Comparison of ENCODE assay signal across 20 cellular contexts in the genomic region with DNA sequence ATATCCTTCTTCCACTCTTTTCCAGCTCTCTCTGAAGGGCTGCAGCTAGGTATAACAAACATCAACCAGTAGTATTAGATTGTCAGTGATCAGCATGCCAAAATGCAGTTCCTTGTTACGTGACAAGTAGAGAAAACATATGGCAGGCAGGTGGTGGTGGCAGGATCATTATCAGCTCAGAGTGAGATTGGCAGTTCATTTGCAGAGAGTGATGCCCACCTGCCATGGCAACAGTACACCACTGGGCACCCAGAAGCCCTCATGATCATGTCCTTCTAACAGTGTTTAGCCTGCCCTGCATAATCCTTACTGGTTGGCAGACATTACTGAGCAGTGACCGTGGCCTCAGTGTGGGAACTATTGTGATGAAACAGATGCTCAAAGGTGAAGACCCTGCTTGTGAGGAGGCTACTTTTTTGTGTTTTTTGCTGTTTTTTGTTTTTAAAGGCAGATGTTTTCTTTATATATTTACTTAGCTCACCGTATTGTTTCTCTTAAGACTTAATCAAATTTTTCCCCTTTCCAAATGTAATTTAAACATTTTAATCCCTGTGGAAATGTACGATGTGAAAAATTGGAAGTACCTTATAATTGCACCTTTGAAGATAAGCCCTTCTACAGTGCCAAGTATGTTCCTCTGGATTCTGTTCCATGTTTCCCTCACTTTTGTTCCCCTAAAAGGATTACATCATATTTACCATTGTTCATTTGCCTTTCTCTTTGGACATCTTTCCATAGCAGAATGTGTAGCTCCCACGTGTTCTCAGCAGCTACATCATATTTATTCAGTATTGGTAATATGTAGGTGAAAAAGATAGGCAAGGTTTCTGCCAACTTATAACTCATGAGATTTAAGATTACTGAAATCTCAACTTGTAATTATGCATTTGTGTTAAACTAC.
DNase-seq lines count a peak whose midpoint lies in the region; ATAC-seq and TF ChIP-seq lines count a peak whose summit lies in the region.
"Had no signal": no experiment of that assay in that cellular context is flagged by ENCODE, and none has a peak within 500 bp of the region (broad histone marks: within the 10 kb centered on the region; RNA-seq: fewer than 3 reads in every experiment).

No MANE protein-coding gene starts in this region.

- no peak for TF ChIP-seq CTCF in gastrocnemius medialis (IDR thresholded peaks at IDR 0.05 in 4 of 5, conservative IDR thresholded peaks at IDR 0.05 in 1 of 5)
- TF ChIP-seq CTCF in vagina (IDR thresholded peaks at IDR 0.05) = no peak
- no peak for TF ChIP-seq CTCF in upper lobe of right lung (IDR thresholded peaks at IDR 0.05)

- intact Hi-C loops in gastrocnemius medialis (cut with DNase I; ENCODE audit: low total_unique reads) = no loop called here
- intact Hi-C loops in vagina (cut with DNase I) = no loop called here
- intact Hi-C loops in upper lobe of right lung (cut with DNase I) = no loop called here

- H3K4me1 ChIP-seq in gastrocnemius medialis (peaks cover 33 to 38% of the 10 kb centered on the region in 2 donors), vagina (no peaks in the 10 kb centered on the region), upper lobe of right lung (peaks cover 7% of the 10 kb centered on the region)
- H3K4me1 ChIP-seq: transverse colon had no signal

- DNase-seq in NCI-H2196 (lab: John Stamatoyannopoulos, UW; ENCODE audit: unreplicated experiment) (peak; percentile 25), NCI-H2196 treated with DMSO at 0.1 percent for 48 hours (lab: John Stamatoyannopoulos, UW; ENCODE audit: unreplicated experiment) (no peak), NCI-H2171 (lab: John Stamatoyannopoulos, UW) (peak; percentile 81), cerebellar nuclear complex (lab: John Stamatoyannopoulos, UW) (peak; percentile 68 to 79), gastrocnemius medialis (no peak), vagina (ENCODE audit: extremely low spot score in 2 of 2) (no peak), upper lobe of right lung (no peak)
- DNase-seq: activated B cell treated with CpG ODN at 0.5 μM for 24 hours; activated CD8-positive, alpha-beta T cell treated with anti-CD3 and anti-CD28 coated beads, Interleukin-2, amount 10 ng/mL, durations not matched to agents 7 days and 5 days; effector memory CD8-positive, alpha-beta T cell; hippocampal formation; kidney; mesenchymal stem cell; NCI-H187 treated with DMSO at 0.1 percent for 48 hours; nephron progenitor cell; SIG-M5; stimulated activated CD4-positive, alpha-beta T cell treated with anti-CD3 and anti-CD28 coated beads, Interleukin-12 subunit alpha, Interleukin-12 subunit beta, amount 100 ng/mL, for 4 hours; stimulated activated naive CD4-positive, alpha-beta T cell; transverse colon had no signal

- H3K36me3 ChIP-seq in gastrocnemius medialis = no peaks in the 10 kb centered on the region
- no peaks in the 10 kb centered on the region for H3K36me3 ChIP-seq in vagina
- no peaks in the 10 kb centered on the region for H3K36me3 ChIP-seq in upper lobe of right lung
- H3K36me3 ChIP-seq: transverse colon had no signal

- H3K9me3 ChIP-seq in gastrocnemius medialis (no peaks in the 10 kb centered on the region), vagina (no peaks in the 10 kb centered on the region), upper lobe of right lung (no peaks in the 10 kb centered on the region)
- H3K9me3 ChIP-seq: transverse colon had no signal

- no peaks in the 10 kb centered on the region for H3K27me3 ChIP-seq in gastrocnemius medialis
- no peaks in the 10 kb centered on the region for H3K27me3 ChIP-seq in vagina
- H3K27me3 ChIP-seq in upper lobe of right lung = no peaks in the 10 kb centered on the region
- H3K27me3 ChIP-seq: transverse colon had no signal

- TF ChIP-seq POLR2A in gastrocnemius medialis (IDR thresholded peaks at IDR 0.05) (no peak), vagina (IDR thresholded peaks at IDR 0.05) (no peak)

- no peak overlapping the region for H3K4me3 ChIP-seq in gastrocnemius medialis
- H3K4me3 ChIP-seq in vagina = no peak overlapping the region
- H3K4me3 ChIP-seq in upper lobe of right lung = no peak overlapping the region
- H3K4me3 ChIP-seq: transverse colon had no signal

- ATAC-seq in gastrocnemius medialis (peak; percentile 24 to 59), HG02610 (IDR thresholded peaks at IDR 0.05; ENCODE audit: unreplicated experiment) (no peak), upper lobe of right lung (no peak)
- ATAC-seq: activated CD8-positive, alpha-beta T cell treated with anti-CD3 and anti-CD28 coated beads, Interleukin-2, amount 10 ng/mL, durations not matched to agents 7 days and 5 days; effector memory CD8-positive, alpha-beta T cell had no signal

- in situ Hi-C loops in gastrocnemius medialis (cut with MboI; ENCODE audit: low sequenced_read_pairs in 4 of 4) = no loop called here

- H3K27ac ChIP-seq in gastrocnemius medialis (no peak overlapping the region), vagina (no peak overlapping the region), upper lobe of right lung (no peak overlapping the region)
- H3K27ac ChIP-seq: transverse colon had no signal

Comparison
In these comparisons a context has a peak if more than half of its experiments do, and no peak if none do; other contexts are left out.
1. DNase-seq: peak in NCI-H2196 (single experiment), NCI-H2171 (single experiment) and cerebellar nuclear complex (2 of 2); none in NCI-H2196 treated with DMSO at 0.1 percent for 48 hours (single experiment), gastrocnemius medialis (0 of 2), vagina (0 of 2) and upper lobe of right lung (single experiment).
2. ATAC-seq: peak in gastrocnemius medialis (2 of 2); none in HG02610 (single experiment) and upper lobe of right lung (single experiment).